Comparison of ENCODE assay signal across 11 cellular contexts in genomic region chr6:89977808-89978748, GRCh38.
A peak's percentile ranks its signal among the peaks of the same experiment; 100 is the strongest.
DNase-seq lines count a peak whose midpoint lies in the region; ATAC-seq and TF ChIP-seq lines count a peak whose summit lies in the region.
"Had no signal": no experiment of that assay in that cellular context is flagged by ENCODE, and none has a peak within 500 bp of the region (broad histone marks: within the 10 kb centered on the region; RNA-seq: fewer than 3 reads in every experiment).

No MANE protein-coding gene starts in this region.

- DNase-seq in AG09309 (ENCODE audit: low read depth) (peak; percentile 31), NCI-H187 treated with DMSO at 0.1 percent for 48 hours (lab: John Stamatoyannopoulos, UW) (peak; percentile 97), astrocyte of the hippocampus (ENCODE audit: low read depth, low spot score) (peak; percentile 55), left lobe of liver (ENCODE audit: low spot score) (no peak)
- DNase-seq in stimulated activated CD4-positive, alpha-beta T cell treated with anti-CD3 and anti-CD28 coated beads, Interleukin-12 subunit alpha, Interleukin-12 subunit beta, amount 100 ng/mL, for 4 hours, result no peak
- no peak for DNase-seq in activated CD4-positive, CD25-positive, alpha-beta regulatory T cell (lab: John Stamatoyannopoulos, UW)
- DNase-seq in activated naive CD4-positive, alpha-beta T cell treated with anti-CD3 and anti-CD28 coated beads, Interleukin-2, amount 50 U/mL, for 72 hours (ENCODE audit: low spot score in 2 of 2), result no peak
- DNase-seq: AML-193, KBM-7 had no signal

- H3K27ac Mint-ChIP-seq in activated naive CD4-positive, alpha-beta T cell treated with anti-CD3 and anti-CD28 coated beads, Interleukin-2, amount 50 U/mL, for 72 hours, result no peak overlapping the region
- H3K27ac Mint-ChIP-seq: nephron had no signal

- TF ChIP-seq CTCF in AG09309 (IDR thresholded peaks at IDR 0.05; ENCODE audit: control insufficient read depth, insufficient read depth, low read depth, low read length, missing control alignments), result no peak

- H3K9me3 Mint-ChIP-seq in activated naive CD4-positive, alpha-beta T cell treated with anti-CD3 and anti-CD28 coated beads, Interleukin-2, amount 50 U/mL, for 72 hours, result no peaks in the 10 kb centered on the region
- H3K9me3 Mint-ChIP-seq: nephron had no signal

- H3K36me3 Mint-ChIP-seq in activated naive CD4-positive, alpha-beta T cell treated with anti-CD3 and anti-CD28 coated beads, Interleukin-2, amount 50 U/mL, for 72 hours, result peaks cover 15 to 36% of the 10 kb centered on the region in 2 donors

- peak; percentile 83 for ATAC-seq in left lobe of liver
- no peak for ATAC-seq in GM21576 (IDR thresholded peaks at IDR 0.05; ENCODE audit: unreplicated experiment)
- no peak for ATAC-seq in activated naive CD4-positive, alpha-beta T cell treated with anti-CD3 and anti-CD28 coated beads, Interleukin-2, amount 50 U/mL, for 72 hours

- H3K4me3 ChIP-seq in AG09309 (ENCODE audit: control insufficient read depth, low read depth, low read length), result no peak overlapping the region

Comparison
In these comparisons a context has a peak if more than half of its experiments do, and no peak if none do; other contexts are left out.
1. DNase-seq: peak in AG09309 (single experiment), NCI-H187 treated with DMSO at 0.1 percent for 48 hours (single experiment) and astrocyte of the hippocampus (single experiment); none in left lobe of liver (single experiment), stimulated activated CD4-positive, alpha-beta T cell treated with anti-CD3 and anti-CD28 coated beads, Interleukin-12 subunit alpha, Interleukin-12 subunit beta, amount 100 ng/mL, for 4 hours (single experiment), activated CD4-positive, CD25-positive, alpha-beta regulatory T cell (0 of 4) and activated naive CD4-positive, alpha-beta T cell treated with anti-CD3 and anti-CD28 coated beads, Interleukin-2, amount 50 U/mL, for 72 hours (0 of 2).